Comparison of ENCODE assay signal across 24 cellular contexts in genomic region chr7:107946881-107947280, GRCh38. TPM values are rescaled to one million over a fixed set of nuclear protein-coding genes. Genes with fewer than 3 reads are reported as not detected.
DNase-seq lines count a peak whose midpoint lies in the region; ATAC-seq and TF ChIP-seq lines count a peak whose summit lies in the region.
"Had no signal": no experiment of that assay in that cellular context is flagged by ENCODE, and none has a peak within 500 bp of the region (broad histone marks: within the 10 kb centered on the region; RNA-seq: fewer than 3 reads in every experiment).

No MANE protein-coding gene starts in this region.

- TF ChIP-seq CTCF in esophagus muscularis mucosa (IDR thresholded peaks at IDR 0.05): no peak
- no peak for TF ChIP-seq CTCF in osteocyte (IDR thresholded peaks at IDR 0.05)

- CTCF ChIA-PET in activated naive CD4-positive, alpha-beta T cell treated with anti-CD3 and anti-CD28 coated beads for 36 hours (lab: Charles Lee): interaction anchor here (0.9 kb wide), 1 partner anchor 169 kb away, joined by 5 read pairs; no protein-coding TSS in a partner anchor

- DNase-seq in adipocyte (ENCODE audit: low read depth) (no peak), esophagus muscularis mucosa (ENCODE audit: extremely low spot score) (no peak), osteocyte (ENCODE audit: extremely low spot score, unreplicated experiment) (no peak), NCI-H510A treated with DMSO at 0.1 percent for 48 hours (lab: John Stamatoyannopoulos, UW) (no peak), cerebellar cortex (ENCODE audit: low spot score) (no peak)
- no peak for DNase-seq in activated naive CD4-positive, alpha-beta T cell treated with anti-CD3 and anti-CD28 coated beads for 36 hours
- DNase-seq: activated CD4-positive, alpha-beta T cell treated with anti-CD3 and anti-CD28 coated beads, Interleukin-2, amount 50 U/mL, for 48 hours; activated naive CD4-positive, alpha-beta T cell treated with Interleukin-2 at 50 U/mL for 16 hours; colonic mucosa; foreskin keratinocyte; left colon; mucosa of descending colon; NCI-H1436; NCI-H2171; NCI-H82; stimulated activated CD4-positive, alpha-beta T cell treated with anti-CD3 and anti-CD28 coated beads, Interleukin-1b, Interleukin-23, amount 100 ng/mL, for 48 hours; stimulated activated naive CD8-positive, alpha-beta T cell treated with anti-CD3 and anti-CD28 coated beads, Interleukin-15, Interleukin-2, amounts not matched to agents 100 U/mL and 50 U/mL, for 24 hours had no signal

- WGBS in esophagus muscularis mucosa: 64% methylated on average over 6 of the region's 6 CpGs

- H3K4me3 Mint-ChIP-seq in osteocyte (ENCODE audit: unreplicated experiment): peak overlapping the region; percentile 4
- no peak overlapping the region for H3K4me3 Mint-ChIP-seq in activated naive CD4-positive, alpha-beta T cell treated with anti-CD3 and anti-CD28 coated beads for 36 hours
- H3K4me3 Mint-ChIP-seq in activated T-helper 17 cell treated with anti-CD3 and anti-CD28 coated beads, Interleukin-2, amount 50 U/mL, for 72 hours: no peak overlapping the region
- H3K4me3 Mint-ChIP-seq: T-helper 2 cell treated with Interferon-gamma antibody and Interleukin-4, amounts not matched to agents 5 μg/mL and 100 μg/mL, for 36 hours; type B pancreatic cell; WTC11 had no signal

- H3K27ac Mint-ChIP-seq in osteocyte (ENCODE audit: unreplicated experiment): peak overlapping the region; percentile 86
- H3K27ac Mint-ChIP-seq in activated naive CD4-positive, alpha-beta T cell treated with anti-CD3 and anti-CD28 coated beads for 36 hours: no peak overlapping the region
- H3K27ac Mint-ChIP-seq in activated T-helper 17 cell treated with anti-CD3 and anti-CD28 coated beads, Interleukin-2, amount 50 U/mL, for 72 hours: no peak overlapping the region
- H3K27ac Mint-ChIP-seq: T-helper 2 cell treated with Interferon-gamma antibody and Interleukin-4, amounts not matched to agents 5 μg/mL and 100 μg/mL, for 36 hours; WTC11 had no signal

- H3K4me3 ChIP-seq in ACC112 (ENCODE audit: low read depth, low read length) (peak overlapping the region; percentile 17; the same call in 1 of the 2 replicates), adipocyte (ENCODE audit: low read length) (peak overlapping the region; percentile 0), esophagus muscularis mucosa (no peak overlapping the region)
- H3K4me3 ChIP-seq: BLaER1, colonic mucosa, mucosa of descending colon had no signal

- H3K27me3 ChIP-seq in ACC112 (ENCODE audit: insufficient read depth, low read length) (no peaks in the 10 kb centered on the region), adipocyte (replicated peaks; ENCODE audit: control insufficient read depth, insufficient read depth, low read length) (no peaks in the 10 kb centered on the region), esophagus muscularis mucosa (no peaks in the 10 kb centered on the region)
- H3K27me3 ChIP-seq: BLaER1, colonic mucosa, foreskin keratinocyte had no signal

- peak overlapping the region; percentile 39 for H3K9ac ChIP-seq in adipocyte (ENCODE audit: low read length)
- H3K9ac ChIP-seq: BLaER1 had no signal

- peaks cover 57% of the 10 kb centered on the region for H3K4me1 ChIP-seq in ACC112 (ENCODE audit: control insufficient read depth, insufficient read depth, low read length, unreplicated experiment)
- peaks cover 63% of the 10 kb centered on the region for H3K4me1 ChIP-seq in adipocyte (ENCODE audit: control insufficient read depth, insufficient read depth, low read length)
- H3K4me1 ChIP-seq in esophagus muscularis mucosa: peaks cover 45 to 80% (median 78%) of the 10 kb centered on the region in 4 donors
- H3K4me1 ChIP-seq: colonic mucosa had no signal

- H3K9me3 ChIP-seq in adipocyte (ENCODE audit: control insufficient read depth, low read length): no peaks in the 10 kb centered on the region
- no peaks in the 10 kb centered on the region for H3K9me3 ChIP-seq in esophagus muscularis mucosa
- H3K9me3 ChIP-seq: BLaER1, colonic mucosa, mucosa of descending colon had no signal

- no peak for ATAC-seq in activated T-helper 17 cell treated with anti-CD3 and anti-CD28 coated beads, Interleukin-2, amount 50 U/mL, for 72 hours (replicated peaks)
- ATAC-seq: foreskin keratinocyte; HepG2; left colon; mucosa of descending colon; stimulated activated naive CD8-positive, alpha-beta T cell treated with anti-CD3 and anti-CD28 coated beads, Interleukin-15, Interleukin-2, amounts not matched to agents 100 U/mL and 50 U/mL, for 24 hours; WTC11 had no signal

- no peaks in the 10 kb centered on the region for H3K27me3 Mint-ChIP-seq in osteocyte (ENCODE audit: unreplicated experiment)
- no peaks in the 10 kb centered on the region for H3K27me3 Mint-ChIP-seq in activated naive CD4-positive, alpha-beta T cell treated with anti-CD3 and anti-CD28 coated beads for 36 hours (ENCODE audit: low read depth)
- no peaks in the 10 kb centered on the region for H3K27me3 Mint-ChIP-seq in activated T-helper 17 cell treated with anti-CD3 and anti-CD28 coated beads, Interleukin-2, amount 50 U/mL, for 72 hours
- H3K27me3 Mint-ChIP-seq: type B pancreatic cell had no signal

- no peak for TF ChIP-seq EP300 in esophagus muscularis mucosa (IDR thresholded peaks at IDR 0.05)

- H3K9me3 Mint-ChIP-seq in osteocyte (ENCODE audit: unreplicated experiment): no peaks in the 10 kb centered on the region
- no peaks in the 10 kb centered on the region for H3K9me3 Mint-ChIP-seq in activated naive CD4-positive, alpha-beta T cell treated with anti-CD3 and anti-CD28 coated beads for 36 hours
- no peaks in the 10 kb centered on the region for H3K9me3 Mint-ChIP-seq in activated T-helper 17 cell treated with anti-CD3 and anti-CD28 coated beads, Interleukin-2, amount 50 U/mL, for 72 hours
- H3K9me3 Mint-ChIP-seq: T-helper 2 cell treated with Interferon-gamma antibody and Interleukin-4, amounts not matched to agents 5 μg/mL and 100 μg/mL, for 36 hours; type B pancreatic cell; WTC11 had no signal

- H3K27ac ChIP-seq in ACC112 (ENCODE audit: low read depth, low read length) (peak overlapping the region; percentile 90), esophagus muscularis mucosa (replicated peaks in 1 of 4) (peak overlapping the region; percentile 43 to 86 (median 60))
- H3K27ac ChIP-seq: BLaER1, colonic mucosa, foreskin keratinocyte had no signal

- no peak for TF ChIP-seq POLR2A in esophagus muscularis mucosa (IDR thresholded peaks at IDR 0.05; ENCODE audit: low read depth)

- intact Hi-C loops in esophagus muscularis mucosa (cut with DNase I): no loop called here
- intact Hi-C loops in activated naive CD4-positive, alpha-beta T cell treated with anti-CD3 and anti-CD28 coated beads for 36 hours (cut with micrococcal nuclease): no loop called here

- no peak overlapping the region for H2AFZ ChIP-seq in ACC112 (ENCODE audit: low read length, unreplicated experiment)

- peaks cover 88% of the 10 kb centered on the region for H3K4me1 Mint-ChIP-seq in osteocyte (ENCODE audit: unreplicated experiment)
- H3K4me1 Mint-ChIP-seq in activated naive CD4-positive, alpha-beta T cell treated with anti-CD3 and anti-CD28 coated beads for 36 hours (ENCODE audit: low read depth): no peaks in the 10 kb centered on the region
- H3K4me1 Mint-ChIP-seq in activated T-helper 17 cell treated with anti-CD3 and anti-CD28 coated beads, Interleukin-2, amount 50 U/mL, for 72 hours: no peaks in the 10 kb centered on the region

- peaks cover 60% of the 10 kb centered on the region for H3K36me3 ChIP-seq in ACC112 (ENCODE audit: insufficient read depth, low read length)
- H3K36me3 ChIP-seq in adipocyte (ENCODE audit: control insufficient read depth, insufficient read depth, low read length, severe bottlenecking): peaks cover 76% of the 10 kb centered on the region
- H3K36me3 ChIP-seq in esophagus muscularis mucosa: peaks cover 9 to 81% (median 52%) of the 10 kb centered on the region in 4 donors

- peaks cover 10% of the 10 kb centered on the region for H3K79me2 ChIP-seq in ACC112 (ENCODE audit: control insufficient read depth, insufficient read depth, low read length, unreplicated experiment)

- peaks cover 92% of the 10 kb centered on the region for H3K36me3 Mint-ChIP-seq in osteocyte (ENCODE audit: unreplicated experiment)
- H3K36me3 Mint-ChIP-seq in activated naive CD4-positive, alpha-beta T cell treated with anti-CD3 and anti-CD28 coated beads for 36 hours (ENCODE audit: low read depth): no peaks in the 10 kb centered on the region
- no peaks in the 10 kb centered on the region for H3K36me3 Mint-ChIP-seq in activated T-helper 17 cell treated with anti-CD3 and anti-CD28 coated beads, Interleukin-2, amount 50 U/mL, for 72 hours (ENCODE audit: low read depth)

RNA-seq across cellular contexts. Expression of gene DLD, which starts 55.9 kb away (rescaled TPM):
- 100 to 1,000 TPM in 3 of 4 donors, 10 to 100 TPM in 1; 99.9 to 135 (median 119) TPM for total RNA-seq in esophagus muscularis mucosa
- 56.8 and 59.8 TPM in 2 replicates for total RNA-seq in osteocyte
- 10 to 100 TPM; 92.6 to 96.8 TPM for total RNA-seq in activated naive CD4-positive, alpha-beta T cell treated with anti-CD3 and anti-CD28 coated beads for 36 hours
- 100 to 1,000 TPM in 1 of 2 donors, 10 to 100 TPM in 1; 75.3 to 112 TPM for total RNA-seq in activated T-helper 17 cell treated with anti-CD3 and anti-CD28 coated beads, Interleukin-2, amount 50 U/mL, for 72 hours

RNA-seq across cellular contexts. Expression of gene LAMB1, which starts 56.1 kb away (rescaled TPM):
- 100 to 1,000 TPM; 167 to 240 (median 219) TPM for total RNA-seq in esophagus muscularis mucosa
- 952 and 1,014 TPM in 2 replicates for total RNA-seq in osteocyte
- under 1 TPM in 1 of 2 experiments, not detected in 1; 0.14 TPM for total RNA-seq in activated naive CD4-positive, alpha-beta T cell treated with anti-CD3 and anti-CD28 coated beads for 36 hours
- total RNA-seq in activated T-helper 17 cell treated with anti-CD3 and anti-CD28 coated beads, Interleukin-2, amount 50 U/mL, for 72 hours: not detected

Comparison
In these comparisons a context has a peak if more than half of its experiments do, and no peak if none do; other contexts are left out.
1. H3K4me3 ChIP-seq: peak in ACC112 (single experiment) and adipocyte (single experiment); none in esophagus muscularis mucosa (0 of 4).
2. RNA of gene LAMB1, which starts 56.1 kb away (total RNA-seq): 952 to 1,014 TPM in osteocyte and 167 to 240 TPM in esophagus muscularis mucosa; not detected in activated T-helper 17 cell treated with anti-CD3 and anti-CD28 coated beads, Interleukin-2, amount 50 U/mL, for 72 hours and 0.14 TPM in activated naive CD4-positive, alpha-beta T cell treated with anti-CD3 and anti-CD28 coated beads for 36 hours; every median in the first group is over 100 times any median in the second.